1 cellular context compared by ENCODE assay signal in the genomic region with DNA sequence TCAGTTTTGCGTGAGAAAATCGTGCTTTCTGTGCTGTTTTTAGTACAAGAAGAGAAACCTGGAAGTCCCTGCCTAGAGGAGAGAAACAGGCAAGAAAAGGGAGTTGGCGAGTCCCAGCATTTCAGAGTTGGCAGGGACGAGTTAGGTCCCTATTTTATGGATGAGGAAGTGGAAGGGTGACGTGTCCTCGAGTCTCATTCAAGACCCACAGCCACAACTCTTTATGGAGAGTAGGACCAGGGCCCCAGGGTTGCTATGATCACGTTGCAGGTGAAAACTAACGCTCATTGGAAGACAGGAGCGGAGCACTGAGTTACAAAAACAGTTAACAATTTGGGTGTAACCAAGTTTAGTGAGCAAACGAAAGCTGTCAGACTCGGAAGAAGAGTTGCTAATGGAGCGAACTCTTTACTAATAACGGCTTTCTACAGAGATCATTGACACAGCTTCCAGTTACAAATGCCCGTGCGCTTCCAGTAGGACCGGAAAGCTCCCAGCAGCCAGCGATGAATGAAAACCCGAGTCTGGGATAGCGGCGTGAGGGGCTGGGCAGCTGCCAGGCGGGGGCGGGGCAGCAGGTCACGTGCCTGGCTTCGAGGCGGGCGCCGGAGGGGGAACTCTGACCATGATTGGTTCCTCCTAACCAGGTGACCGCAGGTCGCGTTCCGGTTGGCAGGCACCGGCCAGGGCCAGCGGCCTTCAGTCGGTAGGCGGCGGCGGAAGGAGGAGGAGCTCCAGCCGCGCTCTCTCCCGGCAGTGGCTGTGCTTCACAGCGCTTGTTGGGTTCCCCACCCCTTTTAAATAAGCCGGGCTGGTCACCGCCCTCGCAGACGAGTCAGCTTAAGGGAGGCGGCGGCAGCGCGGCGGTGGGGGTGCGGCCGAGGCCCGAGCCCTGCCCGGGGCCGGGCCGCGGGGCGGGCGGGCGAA.
A peak's percentile ranks its signal among the peaks of the same experiment; 100 is the strongest.
TF ChIP-seq lines count a peak whose summit lies in the region.

A gene (plus strand): TSS at position 827 of the 927 bp plus-strand sequence. CDS start 257 bp downstream, outside the sequence.

TF ChIP-seq in HepG2, 621 proteins besides CTCF, POLR2A, EP300 and RAD21 (continued from another document and continues in another):
- TF ChIP-seq ZNF292 (CRISPR knock-in tag; IDR thresholded peaks at IDR 0.05; ENCODE audit: borderline replicate concordance, low read depth) (0 out of 2 replicates have a peak, but pooled peaks have one; percentile 27), ZNF782 (CRISPR knock-in tag; IDR thresholded peaks at IDR 0.05; ENCODE audit: borderline replicate concordance) (0 out of 2 replicates have a peak, but pooled peaks have one; percentile 9), GTF3A (CRISPR knock-in tag; conservative IDR thresholded peaks at IDR 0.05) (no peak), CAMTA2 (CRISPR knock-in tag; IDR thresholded peaks at IDR 0.05; ENCODE audit: borderline replicate concordance) (no peak; the same call in 1 of the 2 replicates), ZNF274 (CRISPR knock-in tag; IDR thresholded peaks at IDR 0.05) (peak; percentile 49; the same call in 1 of the 2 replicates), SMAD1 (CRISPR knock-in tag; IDR thresholded peaks at IDR 0.05; ENCODE audit: borderline replicate concordance, low read depth) (0 out of 2 replicates have a peak, but pooled peaks have one; percentile 66), KLF11 (CRISPR knock-in tag; IDR thresholded peaks at IDR 0.05) (peak; percentile 51; the same call in 1 of the 2 replicates), ZNF383 (CRISPR knock-in tag; IDR thresholded peaks at IDR 0.05; ENCODE audit: borderline replicate concordance) (no peak), ZBTB20 (CRISPR knock-in tag; IDR thresholded peaks at IDR 0.05; ENCODE audit: borderline replicate concordance, low read depth) (peak; percentile 22; the same call in 1 of the 2 replicates), ZNF564 (CRISPR knock-in tag; IDR thresholded peaks at IDR 0.05) (no peak; the same call in 1 of the 2 replicates), HHEX (CRISPR knock-in tag; IDR thresholded peaks at IDR 0.05) (0 out of 2 replicates have a peak, but pooled peaks have one; percentile 6), ZNF616 (CRISPR knock-in tag; IDR thresholded peaks at IDR 0.05; ENCODE audit: low read depth) (peak; percentile 42; the same call in 1 of the 2 replicates), ZNF772 (CRISPR knock-in tag; IDR thresholded peaks at IDR 0.05) (peak; percentile 83; the same call in 1 of the 2 replicates), ZNF354B (CRISPR knock-in tag; IDR thresholded peaks at IDR 0.05) (peak; percentile 79; the same call in 1 of the 2 replicates), ZNF335 (CRISPR knock-in tag; IDR thresholded peaks at IDR 0.05) (peak; percentile 71)
- TF ChIP-seq, protein P1, sequence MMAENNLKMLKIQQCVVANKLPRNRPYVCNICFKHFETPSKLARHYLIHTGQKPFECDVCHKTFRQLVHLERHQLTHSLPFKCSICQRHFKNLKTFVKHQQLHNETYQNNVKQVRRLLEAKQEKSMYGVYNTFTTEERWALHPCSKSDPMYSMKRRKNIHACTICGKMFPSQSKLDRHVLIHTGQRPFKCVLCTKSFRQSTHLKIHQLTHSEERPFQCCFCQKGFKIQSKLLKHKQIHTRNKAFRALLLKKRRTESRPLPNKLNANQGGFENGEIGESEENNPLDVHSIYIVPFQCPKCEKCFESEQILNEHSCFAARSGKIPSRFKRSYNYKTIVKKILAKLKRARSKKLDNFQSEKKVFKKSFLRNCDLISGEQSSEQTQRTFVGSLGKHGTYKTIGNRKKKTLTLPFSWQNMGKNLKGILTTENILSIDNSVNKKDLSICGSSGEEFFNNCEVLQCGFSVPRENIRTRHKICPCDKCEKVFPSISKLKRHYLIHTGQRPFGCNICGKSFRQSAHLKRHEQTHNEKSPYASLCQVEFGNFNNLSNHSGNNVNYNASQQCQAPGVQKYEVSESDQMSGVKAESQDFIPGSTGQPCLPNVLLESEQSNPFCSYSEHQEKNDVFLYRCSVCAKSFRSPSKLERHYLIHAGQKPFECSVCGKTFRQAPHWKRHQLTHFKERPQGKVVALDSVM (CRISPR knock-in tag; IDR thresholded peaks at IDR 0.05): 0 out of 2 replicates have a peak, but pooled peaks have one; percentile 12
- TF ChIP-seq, protein P2, sequence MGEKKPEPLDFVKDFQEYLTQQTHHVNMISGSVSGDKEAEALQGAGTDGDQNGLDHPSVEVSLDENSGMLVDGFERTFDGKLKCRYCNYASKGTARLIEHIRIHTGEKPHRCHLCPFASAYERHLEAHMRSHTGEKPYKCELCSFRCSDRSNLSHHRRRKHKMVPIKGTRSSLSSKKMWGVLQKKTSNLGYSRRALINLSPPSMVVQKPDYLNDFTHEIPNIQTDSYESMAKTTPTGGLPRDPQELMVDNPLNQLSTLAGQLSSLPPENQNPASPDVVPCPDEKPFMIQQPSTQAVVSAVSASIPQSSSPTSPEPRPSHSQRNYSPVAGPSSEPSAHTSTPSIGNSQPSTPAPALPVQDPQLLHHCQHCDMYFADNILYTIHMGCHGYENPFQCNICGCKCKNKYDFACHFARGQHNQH (CRISPR knock-in tag; IDR thresholded peaks at IDR 0.05): peak; percentile 79
- TF ChIP-seq, protein P3, sequence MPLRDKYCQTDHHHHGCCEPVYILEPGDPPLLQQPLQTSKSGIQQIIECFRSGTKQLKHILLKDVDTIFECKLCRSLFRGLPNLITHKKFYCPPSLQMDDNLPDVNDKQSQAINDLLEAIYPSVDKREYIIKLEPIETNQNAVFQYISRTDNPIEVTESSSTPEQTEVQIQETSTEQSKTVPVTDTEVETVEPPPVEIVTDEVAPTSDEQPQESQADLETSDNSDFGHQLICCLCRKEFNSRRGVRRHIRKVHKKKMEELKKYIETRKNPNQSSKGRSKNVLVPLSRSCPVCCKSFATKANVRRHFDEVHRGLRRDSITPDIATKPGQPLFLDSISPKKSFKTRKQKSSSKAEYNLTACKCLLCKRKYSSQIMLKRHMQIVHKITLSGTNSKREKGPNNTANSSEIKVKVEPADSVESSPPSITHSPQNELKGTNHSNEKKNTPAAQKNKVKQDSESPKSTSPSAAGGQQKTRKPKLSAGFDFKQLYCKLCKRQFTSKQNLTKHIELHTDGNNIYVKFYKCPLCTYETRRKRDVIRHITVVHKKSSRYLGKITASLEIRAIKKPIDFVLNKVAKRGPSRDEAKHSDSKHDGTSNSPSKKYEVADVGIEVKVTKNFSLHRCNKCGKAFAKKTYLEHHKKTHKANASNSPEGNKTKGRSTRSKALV (CRISPR knock-in tag; IDR thresholded peaks at IDR 0.05): peak; percentile 22; the same call in 1 of the 2 replicates
- TF ChIP-seq, protein P4, sequence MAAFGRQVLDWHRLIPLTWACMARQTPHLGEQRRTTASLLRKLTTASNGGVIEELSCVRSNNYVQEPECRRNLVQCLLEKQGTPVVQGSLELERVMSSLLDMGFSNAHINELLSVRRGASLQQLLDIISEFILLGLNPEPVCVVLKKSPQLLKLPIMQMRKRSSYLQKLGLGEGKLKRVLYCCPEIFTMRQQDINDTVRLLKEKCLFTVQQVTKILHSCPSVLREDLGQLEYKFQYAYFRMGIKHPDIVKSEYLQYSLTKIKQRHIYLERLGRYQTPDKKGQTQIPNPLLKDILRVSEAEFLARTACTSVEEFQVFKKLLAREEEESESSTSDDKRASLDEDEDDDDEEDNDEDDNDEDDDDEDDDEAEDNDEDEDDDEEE (CRISPR knock-in tag; IDR thresholded peaks at IDR 0.05): peak; percentile 85; the same call in 1 of the 2 replicates
- TF ChIP-seq, protein P5, sequence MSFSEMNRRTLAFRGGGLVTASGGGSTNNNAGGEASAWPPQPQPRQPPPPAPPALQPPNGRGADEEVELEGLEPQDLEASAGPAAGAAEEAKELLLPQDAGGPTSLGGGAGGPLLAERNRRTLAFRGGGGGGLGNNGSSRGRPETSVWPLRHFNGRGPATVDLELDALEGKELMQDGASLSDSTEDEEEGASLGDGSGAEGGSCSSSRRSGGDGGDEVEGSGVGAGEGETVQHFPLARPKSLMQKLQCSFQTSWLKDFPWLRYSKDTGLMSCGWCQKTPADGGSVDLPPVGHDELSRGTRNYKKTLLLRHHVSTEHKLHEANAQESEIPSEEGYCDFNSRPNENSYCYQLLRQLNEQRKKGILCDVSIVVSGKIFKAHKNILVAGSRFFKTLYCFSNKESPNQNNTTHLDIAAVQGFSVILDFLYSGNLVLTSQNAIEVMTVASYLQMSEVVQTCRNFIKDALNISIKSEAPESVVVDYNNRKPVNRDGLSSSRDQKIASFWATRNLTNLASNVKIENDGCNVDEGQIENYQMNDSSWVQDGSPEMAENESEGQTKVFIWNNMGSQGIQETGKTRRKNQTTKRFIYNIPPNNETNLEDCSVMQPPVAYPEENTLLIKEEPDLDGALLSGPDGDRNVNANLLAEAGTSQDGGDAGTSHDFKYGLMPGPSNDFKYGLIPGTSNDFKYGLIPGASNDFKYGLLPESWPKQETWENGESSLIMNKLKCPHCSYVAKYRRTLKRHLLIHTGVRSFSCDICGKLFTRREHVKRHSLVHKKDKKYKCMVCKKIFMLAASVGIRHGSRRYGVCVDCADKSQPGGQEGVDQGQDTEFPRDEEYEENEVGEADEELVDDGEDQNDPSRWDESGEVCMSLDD (CRISPR knock-in tag; IDR thresholded peaks at IDR 0.05; ENCODE audit: borderline replicate concordance): no peak
- TF ChIP-seq, protein P6, sequence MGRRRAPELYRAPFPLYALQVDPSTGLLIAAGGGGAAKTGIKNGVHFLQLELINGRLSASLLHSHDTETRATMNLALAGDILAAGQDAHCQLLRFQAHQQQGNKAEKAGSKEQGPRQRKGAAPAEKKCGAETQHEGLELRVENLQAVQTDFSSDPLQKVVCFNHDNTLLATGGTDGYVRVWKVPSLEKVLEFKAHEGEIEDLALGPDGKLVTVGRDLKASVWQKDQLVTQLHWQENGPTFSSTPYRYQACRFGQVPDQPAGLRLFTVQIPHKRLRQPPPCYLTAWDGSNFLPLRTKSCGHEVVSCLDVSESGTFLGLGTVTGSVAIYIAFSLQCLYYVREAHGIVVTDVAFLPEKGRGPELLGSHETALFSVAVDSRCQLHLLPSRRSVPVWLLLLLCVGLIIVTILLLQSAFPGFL (CRISPR knock-in tag; IDR thresholded peaks at IDR 0.05): no peak
- TF ChIP-seq, protein P7, sequence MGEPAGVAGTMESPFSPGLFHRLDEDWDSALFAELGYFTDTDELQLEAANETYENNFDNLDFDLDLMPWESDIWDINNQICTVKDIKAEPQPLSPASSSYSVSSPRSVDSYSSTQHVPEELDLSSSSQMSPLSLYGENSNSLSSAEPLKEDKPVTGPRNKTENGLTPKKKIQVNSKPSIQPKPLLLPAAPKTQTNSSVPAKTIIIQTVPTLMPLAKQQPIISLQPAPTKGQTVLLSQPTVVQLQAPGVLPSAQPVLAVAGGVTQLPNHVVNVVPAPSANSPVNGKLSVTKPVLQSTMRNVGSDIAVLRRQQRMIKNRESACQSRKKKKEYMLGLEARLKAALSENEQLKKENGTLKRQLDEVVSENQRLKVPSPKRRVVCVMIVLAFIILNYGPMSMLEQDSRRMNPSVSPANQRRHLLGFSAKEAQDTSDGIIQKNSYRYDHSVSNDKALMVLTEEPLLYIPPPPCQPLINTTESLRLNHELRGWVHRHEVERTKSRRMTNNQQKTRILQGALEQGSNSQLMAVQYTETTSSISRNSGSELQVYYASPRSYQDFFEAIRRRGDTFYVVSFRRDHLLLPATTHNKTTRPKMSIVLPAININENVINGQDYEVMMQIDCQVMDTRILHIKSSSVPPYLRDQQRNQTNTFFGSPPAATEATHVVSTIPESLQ (CRISPR knock-in tag; conservative IDR thresholded peaks at IDR 0.05): peak; percentile 58; the same call in 1 of the 2 replicates
- TF ChIP-seq, protein P8, sequence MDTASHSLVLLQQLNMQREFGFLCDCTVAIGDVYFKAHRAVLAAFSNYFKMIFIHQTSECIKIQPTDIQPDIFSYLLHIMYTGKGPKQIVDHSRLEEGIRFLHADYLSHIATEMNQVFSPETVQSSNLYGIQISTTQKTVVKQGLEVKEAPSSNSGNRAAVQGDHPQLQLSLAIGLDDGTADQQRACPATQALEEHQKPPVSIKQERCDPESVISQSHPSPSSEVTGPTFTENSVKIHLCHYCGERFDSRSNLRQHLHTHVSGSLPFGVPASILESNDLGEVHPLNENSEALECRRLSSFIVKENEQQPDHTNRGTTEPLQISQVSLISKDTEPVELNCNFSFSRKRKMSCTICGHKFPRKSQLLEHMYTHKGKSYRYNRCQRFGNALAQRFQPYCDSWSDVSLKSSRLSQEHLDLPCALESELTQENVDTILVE (CRISPR knock-in tag; IDR thresholded peaks at IDR 0.05): peak; percentile 45; the same call in 1 of the 2 replicates
- TF ChIP-seq, protein P9, sequence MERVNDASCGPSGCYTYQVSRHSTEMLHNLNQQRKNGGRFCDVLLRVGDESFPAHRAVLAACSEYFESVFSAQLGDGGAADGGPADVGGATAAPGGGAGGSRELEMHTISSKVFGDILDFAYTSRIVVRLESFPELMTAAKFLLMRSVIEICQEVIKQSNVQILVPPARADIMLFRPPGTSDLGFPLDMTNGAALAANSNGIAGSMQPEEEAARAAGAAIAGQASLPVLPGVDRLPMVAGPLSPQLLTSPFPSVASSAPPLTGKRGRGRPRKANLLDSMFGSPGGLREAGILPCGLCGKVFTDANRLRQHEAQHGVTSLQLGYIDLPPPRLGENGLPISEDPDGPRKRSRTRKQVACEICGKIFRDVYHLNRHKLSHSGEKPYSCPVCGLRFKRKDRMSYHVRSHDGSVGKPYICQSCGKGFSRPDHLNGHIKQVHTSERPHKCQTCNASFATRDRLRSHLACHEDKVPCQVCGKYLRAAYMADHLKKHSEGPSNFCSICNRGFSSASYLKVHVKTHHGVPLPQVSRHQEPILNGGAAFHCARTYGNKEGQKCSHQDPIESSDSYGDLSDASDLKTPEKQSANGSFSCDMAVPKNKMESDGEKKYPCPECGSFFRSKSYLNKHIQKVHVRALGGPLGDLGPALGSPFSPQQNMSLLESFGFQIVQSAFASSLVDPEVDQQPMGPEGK (CRISPR knock-in tag; IDR thresholded peaks at IDR 0.05): peak; percentile 80
- TF ChIP-seq, protein P10, sequence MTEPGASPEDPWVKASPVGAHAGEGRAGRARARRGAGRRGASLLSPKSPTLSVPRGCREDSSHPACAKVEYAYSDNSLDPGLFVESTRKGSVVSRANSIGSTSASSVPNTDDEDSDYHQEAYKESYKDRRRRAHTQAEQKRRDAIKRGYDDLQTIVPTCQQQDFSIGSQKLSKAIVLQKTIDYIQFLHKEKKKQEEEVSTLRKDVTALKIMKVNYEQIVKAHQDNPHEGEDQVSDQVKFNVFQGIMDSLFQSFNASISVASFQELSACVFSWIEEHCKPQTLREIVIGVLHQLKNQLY (CRISPR knock-in tag; IDR thresholded peaks at IDR 0.05): 0 out of 2 replicates have a peak, but pooled peaks have one; percentile 51
